In genomic region chr18:8812631-8813030, GRCh38 we compare ENCODE assay signal across 23 cellular contexts.
DNase-seq lines count a peak whose midpoint lies in the region; ATAC-seq and TF ChIP-seq lines count a peak whose summit lies in the region.
"Had no signal": no experiment of that assay in that cellular context is flagged by ENCODE, and none has a peak within 500 bp of the region (broad histone marks: within the 10 kb centered on the region; RNA-seq: fewer than 3 reads in every experiment).

No MANE protein-coding gene starts in this region.

- no TSS peak for BruUV-seq in mammary epithelial cell (replicated peaks; lab: Mats Ljungman, UMichigan)

- H3K4me1 ChIP-seq in adipocyte (ENCODE audit: control insufficient read depth, insufficient read depth, low read length): peaks cover 30% of the 10 kb centered on the region
- H3K4me1 ChIP-seq in breast epithelium: no peaks in the 10 kb centered on the region
- no peaks in the 10 kb centered on the region for H3K4me1 ChIP-seq in mammary epithelial cell (ENCODE audit: insufficient read depth, low read length)

- TF ChIP-seq CTCF in AG04450 (IDR thresholded peaks at IDR 0.05; ENCODE audit: low read depth, low read length): no peak
- TF ChIP-seq CTCF in fibroblast of villous mesenchyme (IDR thresholded peaks at IDR 0.05; ENCODE audit: insufficient read depth, low read depth, low read length): no peak
- no peak for TF ChIP-seq CTCF in breast epithelium (IDR thresholded peaks at IDR 0.05)
- TF ChIP-seq CTCF in mammary epithelial cell (conservative IDR thresholded peaks at IDR 0.05 in 1 of 2, IDR thresholded peaks at IDR 0.05 in 1 of 2; ENCODE audit: extremely low read depth in 1 of 2, insufficient read depth in 1 of 2, low read depth in 1 of 2, low read length in 2 of 2): no peak

- no peak overlapping the region for H3K4me2 ChIP-seq in mammary epithelial cell (ENCODE audit: insufficient read depth, low read depth, low read length)

- POLR2A ChIA-PET in AG04450 (lab: Yijun Ruan, JAX): interaction anchor here (1.0 kb wide), 1 partner anchor 13 kb away, joined by 4 read pairs; no protein-coding TSS in a partner anchor

- H3K9ac ChIP-seq in adipocyte (ENCODE audit: low read length) (no peak overlapping the region), mammary epithelial cell (ENCODE audit: insufficient read depth, low read length) (no peak overlapping the region)

- H3K79me2 ChIP-seq in mammary epithelial cell (ENCODE audit: insufficient read depth, low read length): no peaks in the 10 kb centered on the region

- no peaks in the 10 kb centered on the region for H4K20me1 ChIP-seq in mammary epithelial cell (ENCODE audit: insufficient read depth, low read length)

- H3K36me3 ChIP-seq in adipocyte (ENCODE audit: control insufficient read depth, insufficient read depth, low read length, severe bottlenecking): peaks cover 3% of the 10 kb centered on the region
- H3K36me3 ChIP-seq in breast epithelium: no peaks in the 10 kb centered on the region
- peaks cover 5% of the 10 kb centered on the region for H3K36me3 ChIP-seq in mammary epithelial cell (ENCODE audit: insufficient read depth, low read length)
- H3K36me3 ChIP-seq: neutrophil had no signal

- H3K9me3 ChIP-seq in AG04450 (ENCODE audit: control insufficient read depth, insufficient read depth, low read length) (peaks cover 2% of the 10 kb centered on the region; the same call in 1 of the 2 replicates), adipocyte (ENCODE audit: control insufficient read depth, low read length) (no peaks in the 10 kb centered on the region), breast epithelium (no peaks in the 10 kb centered on the region), mammary epithelial cell (replicated peaks; ENCODE audit: insufficient read depth, low read length) (no peaks in the 10 kb centered on the region)
- H3K9me3 ChIP-seq: neutrophil had no signal

- TF ChIP-seq POLR2A in breast epithelium (IDR thresholded peaks at IDR 0.05): no peak

- WGBS in mammary epithelial cell (ENCODE audit: low coverage, missing lambda C conversion rate): 98% methylated on average over 4 of the region's 4 CpGs

- H3K27me3 ChIP-seq in AG04450 (ENCODE audit: control insufficient read depth, insufficient read depth, low read length): no peaks in the 10 kb centered on the region
- H3K27me3 ChIP-seq in adipocyte (replicated peaks; ENCODE audit: control insufficient read depth, insufficient read depth, low read length): no peaks in the 10 kb centered on the region
- no peaks in the 10 kb centered on the region for H3K27me3 ChIP-seq in breast epithelium
- no peaks in the 10 kb centered on the region for H3K27me3 ChIP-seq in mammary epithelial cell (ENCODE audit: insufficient read depth, low read length)
- H3K27me3 ChIP-seq: foreskin keratinocyte, neutrophil had no signal

- DNase-seq in AG04450 (ENCODE audit: low read depth, low spot score): no peak
- peak; percentile 61 for DNase-seq in ELR (ENCODE audit: low read depth)
- peak; percentile 70 for DNase-seq in adipocyte (ENCODE audit: low read depth)
- DNase-seq in fibroblast of villous mesenchyme (ENCODE audit: low read depth): peak; percentile 74
- DNase-seq in breast epithelium (ENCODE audit: low spot score in 2 of 2): no peak
- no peak for DNase-seq in mammary epithelial cell
- DNase-seq: ACHN; activated CD4-positive, alpha-beta T cell treated with anti-CD3 and anti-CD28 coated beads for 48 hours; activated naive CD4-positive, alpha-beta T cell treated with Interleukin-2 at 50 U/mL for 16 hours; activated T-cell treated with anti-CD3 and anti-CD28 coated beads, Interleukin-2, amount 50 U/mL, for 48 hours; CD8-positive, alpha-beta memory T cell; central memory CD4-positive, alpha-beta T cell; DMS153; foreskin keratinocyte; GF-D8; Kasumi-1; NCI-H187; NCI-H526 treated with DMSO at 0.1 percent for 48 hours; stimulated activated CD4-positive, alpha-beta T cell treated with anti-CD3 and anti-CD28 coated beads, Interleukin-2, amount 100 ng/mL, for 48 hours had no signal

- ATAC-seq in HG02798 (IDR thresholded peaks at IDR 0.05; ENCODE audit: poor library complexity, unreplicated experiment) (no peak), HG02885 (IDR thresholded peaks at IDR 0.05; ENCODE audit: poor library complexity, unreplicated experiment) (no peak)
- ATAC-seq: foreskin keratinocyte; stimulated activated effector memory CD8-positive, alpha-beta T cell treated with anti-CD3 and anti-CD28 coated beads, Interleukin-12 subunit alpha, Interleukin-12 subunit beta, amount 100 ng/mL, for 72 hours had no signal

- H2AFZ ChIP-seq in mammary epithelial cell (ENCODE audit: low read depth, low read length): no peak overlapping the region

- peak overlapping the region; percentile 10; the same call in 1 of the 2 replicates for H3K4me3 ChIP-seq in AG04450 (ENCODE audit: low read depth, low read length)
- no peak overlapping the region for H3K4me3 ChIP-seq in adipocyte (ENCODE audit: low read length)
- no peak overlapping the region for H3K4me3 ChIP-seq in fibroblast of villous mesenchyme (ENCODE audit: low read depth, low read length)
- H3K4me3 ChIP-seq in breast epithelium: no peak overlapping the region
- no peak overlapping the region for H3K4me3 ChIP-seq in mammary epithelial cell (replicated peaks in 1 of 3; ENCODE audit: insufficient read depth in 1 of 3, low read depth in 2 of 3, low read length in 3 of 3)

- intact Hi-C loops in breast epithelium (cut with DNase I; ENCODE audit: low total_unique reads): no loop called here
- intact Hi-C loops in mammary epithelial cell (cut with micrococcal nuclease): no loop called here

- dilution Hi-C loops in mammary epithelial cell (cut with HindIII; ENCODE audit: low sequenced_read_pairs): no loop called here

- CTCF ChIA-PET in AG04450 (lab: Charles Lee): interaction anchor here (2.5 kb wide), 1 partner anchor 175 kb away, joined by 10 read pairs; no protein-coding TSS in a partner anchor
- CTCF ChIA-PET in mammary epithelial cell (lab: Charles Lee; ENCODE audit: low non-redundant PET): no interaction called here

- in situ Hi-C loops in mammary epithelial cell (cut with MboI; ENCODE audit: low sequenced_read_pairs in 2 of 2): no loop called here

- peak overlapping the region; percentile 79 for H3K27ac ChIP-seq in AG04450 (ENCODE audit: low read depth, low read length)
- no peak overlapping the region for H3K27ac ChIP-seq in breast epithelium
- no peak overlapping the region for H3K27ac ChIP-seq in mammary epithelial cell (ENCODE audit: insufficient read depth, low read depth, low read length)
- H3K27ac ChIP-seq: foreskin keratinocyte, neutrophil had no signal

Comparison
In these comparisons a context has a peak if more than half of its experiments do, and no peak if none do; other contexts are left out.
1. DNase-seq: peak in ELR (single experiment), adipocyte (single experiment) and fibroblast of villous mesenchyme (single experiment); none in AG04450 (single experiment), breast epithelium (0 of 2) and mammary epithelial cell (single experiment).